ENCODE assay signal across 15 cellular contexts in genomic region chr3:39281533-39281932, GRCh38. TPM values are rescaled to one million over a fixed set of nuclear protein-coding genes. Genes with fewer than 3 reads are reported as not detected.
DNase-seq lines count a peak whose midpoint lies in the region; ATAC-seq lines count a peak whose summit lies in the region.
"Had no signal": no experiment of that assay in that cellular context is flagged by ENCODE, and none has a peak within 500 bp of the region (broad histone marks: within the 10 kb centered on the region; RNA-seq: fewer than 3 reads in every experiment).

No MANE protein-coding gene starts in this region.

- H3K27ac ChIP-seq in neuronal stem cell (replicated peaks; ENCODE audit: low read length): no peak overlapping the region
- H3K27ac ChIP-seq: adrenal gland had no signal

- H3K27ac Mint-ChIP-seq in T-helper 2 cell treated with Interferon-gamma antibody and Interleukin-4, amounts not matched to agents 5 μg/mL and 100 μg/mL, for 36 hours: peak overlapping the region; percentile 35
- peak overlapping the region; percentile 92 for H3K27ac Mint-ChIP-seq in central memory CD8-positive, alpha-beta T cell (ENCODE audit: low read depth)
- H3K27ac Mint-ChIP-seq: activated T-cell treated with anti-CD3 and anti-CD28 coated beads, Interleukin-2, amount 50 U/mL, for 24 hours had no signal

- H3K9me3 Mint-ChIP-seq in T-helper 2 cell treated with Interferon-gamma antibody and Interleukin-4, amounts not matched to agents 5 μg/mL and 100 μg/mL, for 36 hours: no peaks in the 10 kb centered on the region
- H3K9me3 Mint-ChIP-seq in central memory CD8-positive, alpha-beta T cell: no peaks in the 10 kb centered on the region
- H3K9me3 Mint-ChIP-seq: activated T-cell treated with anti-CD3 and anti-CD28 coated beads, Interleukin-2, amount 50 U/mL, for 24 hours had no signal

- H3K4me1 ChIP-seq in neuronal stem cell (ENCODE audit: control insufficient read depth in 2 of 2, insufficient read depth in 1 of 2, low read depth in 1 of 2, low read length in 2 of 2): no peaks in the 10 kb centered on the region
- H3K4me1 ChIP-seq: adrenal gland had no signal

- ATAC-seq in central memory CD8-positive, alpha-beta T cell (replicated peaks; ENCODE audit: extremely low read depth, poor library complexity, severe bottlenecking): no peak
- ATAC-seq in HG03521 (IDR thresholded peaks at IDR 0.05; ENCODE audit: unreplicated experiment): no peak

- H3K9me3 ChIP-seq in neuronal stem cell (replicated peaks in 1 of 2; ENCODE audit: control insufficient read depth in 2 of 2, insufficient read depth in 1 of 2, low read depth in 1 of 2, low read length in 2 of 2): no peaks in the 10 kb centered on the region
- H3K9me3 ChIP-seq: adrenal gland had no signal

- no peak overlapping the region for H3K14ac ChIP-seq in neuronal stem cell (ENCODE audit: low read length)

- no peak overlapping the region for H3K23ac ChIP-seq in neuronal stem cell (ENCODE audit: low read depth, low read length, poor library complexity)

- H2AFZ ChIP-seq in neuronal stem cell (ENCODE audit: low read length): no peak overlapping the region

- peaks cover 30% of the 10 kb centered on the region for H3K4me1 Mint-ChIP-seq in T-helper 2 cell treated with Interferon-gamma antibody and Interleukin-4, amounts not matched to agents 5 μg/mL and 100 μg/mL, for 36 hours (ENCODE audit: low read depth)
- peaks cover 70% of the 10 kb centered on the region for H3K4me1 Mint-ChIP-seq in central memory CD8-positive, alpha-beta T cell

- peak overlapping the region; percentile 3 for H3K18ac ChIP-seq in neuronal stem cell (ENCODE audit: low read length)

- no peak overlapping the region for H3K9ac ChIP-seq in neuronal stem cell (ENCODE audit: low read depth, low read length, poor library complexity)

- H3K79me1 ChIP-seq in neuronal stem cell (ENCODE audit: low read depth, low read length): no peaks in the 10 kb centered on the region

- H3K36me3 Mint-ChIP-seq in T-helper 2 cell treated with Interferon-gamma antibody and Interleukin-4, amounts not matched to agents 5 μg/mL and 100 μg/mL, for 36 hours (ENCODE audit: low read depth): no peaks in the 10 kb centered on the region
- peaks cover 6% of the 10 kb centered on the region for H3K36me3 Mint-ChIP-seq in central memory CD8-positive, alpha-beta T cell (ENCODE audit: insufficient read depth)

- peaks cover 0 to 4% (median 0%) of the 10 kb centered on the region in 3 experiments for H3K27me3 ChIP-seq in neuronal stem cell (ENCODE audit: control insufficient read depth in 3 of 3, insufficient read depth in 3 of 3, low read depth in 1 of 3, low read length in 3 of 3)
- H3K27me3 ChIP-seq: adrenal gland had no signal

- H3K4me3 Mint-ChIP-seq in T-helper 2 cell treated with Interferon-gamma antibody and Interleukin-4, amounts not matched to agents 5 μg/mL and 100 μg/mL, for 36 hours: no peak overlapping the region
- peak overlapping the region; percentile 95 for H3K4me3 Mint-ChIP-seq in central memory CD8-positive, alpha-beta T cell
- H3K4me3 Mint-ChIP-seq: activated T-cell treated with anti-CD3 and anti-CD28 coated beads, Interleukin-2, amount 50 U/mL, for 24 hours had no signal

- H3K4me3 ChIP-seq in neuronal stem cell (ENCODE audit: low read length in 2 of 2): peak overlapping the region in 1 of 2 donors; percentile 11
- H3K4me3 ChIP-seq: adrenal gland had no signal

- H3K4me2 ChIP-seq in neuronal stem cell (ENCODE audit: insufficient read depth, low read length, poor library complexity, severe bottlenecking): no peak overlapping the region

- no peaks in the 10 kb centered on the region for H3K36me3 ChIP-seq in neuronal stem cell (replicated peaks in 1 of 2; ENCODE audit: control insufficient read depth in 2 of 2, insufficient read depth in 2 of 2, low read length in 2 of 2)
- H3K36me3 ChIP-seq: adrenal gland had no signal

- no CpG with 5 or more reads among the region's 9 CpGs for WGBS in neuronal stem cell (ENCODE audit: extremely low coverage in 2 of 2, insufficient read length in 2 of 2, insufficient replicate concordance in 1 of 2), 2 donors

- H2BK15ac ChIP-seq in neuronal stem cell (ENCODE audit: low read length): no peak overlapping the region

- no peak overlapping the region for H2AK5ac ChIP-seq in neuronal stem cell (ENCODE audit: low read depth, low read length)

- H4K8ac ChIP-seq in neuronal stem cell (ENCODE audit: low read depth, low read length): no peak overlapping the region

- no peak overlapping the region for H2BK5ac ChIP-seq in neuronal stem cell (ENCODE audit: low read length)

- no peak overlapping the region for H4K91ac ChIP-seq in neuronal stem cell (ENCODE audit: low read depth, low read length, poor library complexity)

- no peak overlapping the region for H3K4ac ChIP-seq in neuronal stem cell (ENCODE audit: low read length)

- no peak overlapping the region for H2BK120ac ChIP-seq in neuronal stem cell (ENCODE audit: low read depth, low read length)

- peaks cover 2% of the 10 kb centered on the region for H3K27me3 Mint-ChIP-seq in T-helper 2 cell treated with Interferon-gamma antibody and Interleukin-4, amounts not matched to agents 5 μg/mL and 100 μg/mL, for 36 hours (ENCODE audit: low read depth)
- H3K27me3 Mint-ChIP-seq in central memory CD8-positive, alpha-beta T cell: no peaks in the 10 kb centered on the region
- H3K27me3 Mint-ChIP-seq: activated T-cell treated with anti-CD3 and anti-CD28 coated beads, Interleukin-2, amount 50 U/mL, for 24 hours had no signal

- no peak for DNase-seq in T-helper 2 cell treated with Interferon-gamma antibody and Interleukin-4, amounts not matched to agents 5 μg/mL and 100 μg/mL, for 36 hours (ENCODE audit: low spot score)
- DNase-seq in T-helper 2 cell (no peak), MV-4-11 (lab: John Stamatoyannopoulos, UW) (peak; percentile 16), neuronal stem cell (ENCODE audit: low spot score) (no peak), HCEC 1CT (no peak), GM03348 (ENCODE audit: low spot score) (no peak)
- no peak for DNase-seq in central memory CD8-positive, alpha-beta T cell (ENCODE audit: low spot score in 2 of 2)
- DNase-seq: activated CD4-positive, CD25-positive, alpha-beta regulatory T cell treated with anti-CD3 and anti-CD28 coated beads, Interleukin-2, amount 50 U/mL, for 72 hours; activated T-cell treated with anti-CD3 and anti-CD28 coated beads, Interleukin-2, amount 50 U/mL, for 24 hours; KG1; kidney glomerular epithelial cell; NCI-H1105; small intestine had no signal

- H2BK12ac ChIP-seq in neuronal stem cell (ENCODE audit: low read length): no peak overlapping the region

RNA-seq across cellular contexts. Expression of gene CX3CR1, which starts 1.7 kb away (rescaled TPM):
- 0.10 TPM for polyA plus RNA-seq in neuronal stem cell (2013, experiment 1 of 2)
- 0.18 TPM for polyA plus RNA-seq in neuronal stem cell (2013, experiment 2 of 2)

RNA-seq across cellular contexts. Expression of gene CCR8, which starts 48.0 kb away (rescaled TPM):
- not detected for polyA plus RNA-seq in neuronal stem cell (2013, experiment 1 of 2)
- polyA plus RNA-seq in neuronal stem cell (2013, experiment 2 of 2): not detected
- polyA plus RNA-seq: adrenal gland, small intestine had no signal
